8 cellular contexts compared by ENCODE assay signal in genomic region chr9:122904823-122905710, GRCh38. TPM values are rescaled to one million over a fixed set of nuclear protein-coding genes. Genes with fewer than 3 reads are reported as not detected.
DNase-seq lines count a peak whose midpoint lies in the region; ATAC-seq and TF ChIP-seq lines count a peak whose summit lies in the region.

A gene with protein sequence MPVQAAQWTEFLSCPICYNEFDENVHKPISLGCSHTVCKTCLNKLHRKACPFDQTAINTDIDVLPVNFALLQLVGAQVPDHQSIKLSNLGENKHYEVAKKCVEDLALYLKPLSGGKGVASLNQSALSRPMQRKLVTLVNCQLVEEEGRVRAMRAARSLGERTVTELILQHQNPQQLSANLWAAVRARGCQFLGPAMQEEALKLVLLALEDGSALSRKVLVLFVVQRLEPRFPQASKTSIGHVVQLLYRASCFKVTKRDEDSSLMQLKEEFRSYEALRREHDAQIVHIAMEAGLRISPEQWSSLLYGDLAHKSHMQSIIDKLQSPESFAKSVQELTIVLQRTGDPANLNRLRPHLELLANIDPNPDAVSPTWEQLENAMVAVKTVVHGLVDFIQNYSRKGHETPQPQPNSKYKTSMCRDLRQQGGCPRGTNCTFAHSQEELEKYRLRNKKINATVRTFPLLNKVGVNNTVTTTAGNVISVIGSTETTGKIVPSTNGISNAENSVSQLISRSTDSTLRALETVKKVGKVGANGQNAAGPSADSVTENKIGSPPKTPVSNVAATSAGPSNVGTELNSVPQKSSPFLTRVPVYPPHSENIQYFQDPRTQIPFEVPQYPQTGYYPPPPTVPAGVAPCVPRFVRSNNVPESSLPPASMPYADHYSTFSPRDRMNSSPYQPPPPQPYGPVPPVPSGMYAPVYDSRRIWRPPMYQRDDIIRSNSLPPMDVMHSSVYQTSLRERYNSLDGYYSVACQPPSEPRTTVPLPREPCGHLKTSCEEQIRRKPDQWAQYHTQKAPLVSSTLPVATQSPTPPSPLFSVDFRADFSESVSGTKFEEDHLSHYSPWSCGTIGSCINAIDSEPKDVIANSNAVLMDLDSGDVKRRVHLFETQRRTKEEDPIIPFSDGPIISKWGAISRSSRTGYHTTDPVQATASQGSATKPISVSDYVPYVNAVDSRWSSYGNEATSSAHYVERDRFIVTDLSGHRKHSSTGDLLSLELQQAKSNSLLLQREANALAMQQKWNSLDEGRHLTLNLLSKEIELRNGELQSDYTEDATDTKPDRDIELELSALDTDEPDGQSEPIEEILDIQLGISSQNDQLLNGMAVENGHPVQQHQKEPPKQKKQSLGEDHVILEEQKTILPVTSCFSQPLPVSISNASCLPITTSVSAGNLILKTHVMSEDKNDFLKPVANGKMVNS (minus strand): TSS chr9:122905359. CDS start chr9:122897509, 7,850 bp downstream.

- ATAC-seq in foreskin keratinocyte, result peak; percentile 98

- H3K27ac ChIP-seq in foreskin keratinocyte (peak within 1 kb of the TSS; percentile 75), neural progenitor cell (peak within 1 kb of the TSS; percentile 93)

- CTCF ChIA-PET in HEK293T (lab: Yijun Ruan, JAX), result interaction anchor here (0.6 kb wide), 1 partner anchor 30 kb away, joined by 3 read pairs; no protein-coding TSS in a partner anchor

- H4K20me1 ChIP-seq in neural progenitor cell (ENCODE audit: low read depth), result peaks cover 37% of the 10 kb centered on the region

- peak within 1 kb of the TSS; percentile 98 for H3K9ac ChIP-seq in neural progenitor cell

- H3K36me3 Mint-ChIP-seq in neural progenitor cell, result no peaks in the 10 kb centered on the region

- H3K4me3 Mint-ChIP-seq in neural progenitor cell, result peak within 1 kb of the TSS; percentile 96

- no peaks in the 10 kb centered on the region for H3K9me3 Mint-ChIP-seq in neural progenitor cell

- H3K27ac Mint-ChIP-seq in neural progenitor cell, result peak within 1 kb of the TSS; percentile 99

- peak within 1 kb of the TSS; percentile 99 for H3K4me3 ChIP-seq in neural progenitor cell

- peak within 1 kb of the TSS; percentile 77 for H2AFZ ChIP-seq in neural progenitor cell (replicated peaks)

- H3K27me3 ChIP-seq in foreskin keratinocyte, result no peaks in the 10 kb centered on the region
- no peaks in the 10 kb centered on the region for H3K27me3 ChIP-seq in neural progenitor cell

- in situ Hi-C loops in SK-MEL-5 (cut with HindIII; ENCODE audit: low pct_unique_long_range_greater_than_20kb, low sequenced_read_pairs), result no loop called here

- H3K36me3 ChIP-seq in neural progenitor cell, result peaks cover 4% of the 10 kb centered on the region

- DNase-seq in GM03348 (ENCODE audit: low spot score), result peak; percentile 96
- DNase-seq in HEK293T (ENCODE audit: extremely low spot score), result peak; percentile 96
- DNase-seq in MV-4-11 (lab: John Stamatoyannopoulos, UW), result peak; percentile 99
- peak; percentile 100 for DNase-seq in SK-MEL-5 (ENCODE audit: low read depth, low spot score)
- peak; percentile 95 for DNase-seq in activated naive CD4-positive, alpha-beta T cell treated with Interleukin-2 at 50 U/mL for 16 hours
- DNase-seq in foreskin keratinocyte, result peak; percentile 99
- DNase-seq in neural progenitor cell (ENCODE audit: low spot score), result peak; percentile 99
- peak; percentile 100 for DNase-seq in stromal cell of bone marrow (ENCODE audit: low read depth)

- H3K79me2 ChIP-seq in neural progenitor cell (ENCODE audit: low read depth), result peaks cover 64% of the 10 kb centered on the region

- POLR2A ChIA-PET in HEK293T (lab: Yijun Ruan, JAX), result interaction anchor here (0.6 to 3.6 kb wide), 14 partner anchors 8 to 142 kb away, joined by 3 to 27 read pairs (median 5); partner anchors contain the start of genes RABGAP1, ZBTB26 and ZBTB6

- H3F3A ChIP-seq in neural progenitor cell (ENCODE audit: low read depth), result peaks cover 52% of the 10 kb centered on the region

- no peaks in the 10 kb centered on the region for H3K9me3 ChIP-seq in neural progenitor cell (ENCODE audit: low read depth)

- H3K4me1 Mint-ChIP-seq in neural progenitor cell, result peaks cover 19% of the 10 kb centered on the region

- no peaks in the 10 kb centered on the region for H3K27me3 Mint-ChIP-seq in neural progenitor cell (ENCODE audit: insufficient read depth, low read depth)

- peak; percentile 11 for TF ChIP-seq CTCF in foreskin keratinocyte (conservative IDR thresholded peaks at IDR 0.05)
- TF ChIP-seq CTCF in neural progenitor cell (IDR thresholded peaks at IDR 0.05), result no peak

- peak within 1 kb of the TSS; percentile 85 for H3K4me2 ChIP-seq in neural progenitor cell

- peaks cover 9% of the 10 kb centered on the region for H3K4me1 ChIP-seq in foreskin keratinocyte
- peaks cover 13% of the 10 kb centered on the region for H3K4me1 ChIP-seq in neural progenitor cell

TF ChIP-seq in HEK293T, 16 proteins besides CTCF, POLR2A, EP300 and RAD21:
- TF ChIP-seq FOXK2 (IDR thresholded peaks at IDR 0.05) (no peak), BHLHE40 (IDR thresholded peaks at IDR 0.05; ENCODE audit: borderline replicate concordance) (no peak), ARNT (IDR thresholded peaks at IDR 0.05) (no peak), SUZ12 (IDR thresholded peaks at IDR 0.05) (no peak), FOXA1 (IDR thresholded peaks at IDR 0.05) (no peak), LEF1 (IDR thresholded peaks at IDR 0.05; ENCODE audit: borderline replicate concordance) (no peak), SP1 (IDR thresholded peaks at IDR 0.05) (peak; percentile 28; the same call in 1 of the 2 replicates), NFRKB (IDR thresholded peaks at IDR 0.05) (no peak), FOXM1 (IDR thresholded peaks at IDR 0.05; ENCODE audit: borderline replicate concordance) (peak; percentile 78), CTBP1 (IDR thresholded peaks at IDR 0.05; ENCODE audit: borderline replicate concordance) (peak; percentile 46; the same call in 1 of the 2 replicates), HDGF (IDR thresholded peaks at IDR 0.05; ENCODE audit: borderline replicate concordance) (no peak), ELF4 (IDR thresholded peaks at IDR 0.05) (no peak; the same call in 1 of the 2 replicates), L3MBTL2 (conservative IDR thresholded peaks at IDR 0.05) (peak; percentile 37; the same call in 1 of the 2 replicates), ZNF384 (IDR thresholded peaks at IDR 0.05) (no peak), TARDBP (IDR thresholded peaks at IDR 0.05) (no peak)
- TF ChIP-seq, protein P1, sequence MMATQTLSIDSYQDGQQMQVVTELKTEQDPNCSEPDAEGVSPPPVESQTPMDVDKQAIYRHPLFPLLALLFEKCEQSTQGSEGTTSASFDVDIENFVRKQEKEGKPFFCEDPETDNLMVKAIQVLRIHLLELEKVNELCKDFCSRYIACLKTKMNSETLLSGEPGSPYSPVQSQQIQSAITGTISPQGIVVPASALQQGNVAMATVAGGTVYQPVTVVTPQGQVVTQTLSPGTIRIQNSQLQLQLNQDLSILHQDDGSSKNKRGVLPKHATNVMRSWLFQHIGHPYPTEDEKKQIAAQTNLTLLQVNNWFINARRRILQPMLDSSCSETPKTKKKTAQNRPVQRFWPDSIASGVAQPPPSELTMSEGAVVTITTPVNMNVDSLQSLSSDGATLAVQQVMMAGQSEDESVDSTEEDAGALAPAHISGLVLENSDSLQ (IDR thresholded peaks at IDR 0.05), result peak; percentile 2; the same call in 1 of the 2 replicates

RNA-seq across cellular contexts. Expression of the gene that starts here (rescaled TPM):
- total RNA-seq in SK-MEL-5 (2014; rRNA removed; shearing (Covaris generic)), result 42.9 and 44.7 TPM in 2 replicates
- 14.8 and 22.2 TPM in 2 replicates for polyA plus RNA-seq in SK-MEL-5 (2015; cell fraction: cytosol; rRNA removed)
- polyA plus RNA-seq in SK-MEL-5 (2015; cell fraction: nucleus; rRNA removed), result 27.8 and 40.7 TPM in 2 replicates
- 39.4 and 44.8 TPM in 2 replicates for total RNA-seq in foreskin keratinocyte
- polyA plus RNA-seq in foreskin keratinocyte, result 9.3 and 9.6 TPM in 2 replicates
- total RNA-seq in neural progenitor cell (ENCODE audit: low replicate concordance), result 49.9 and 56.7 TPM in 2 replicates

Comparison
In these comparisons a context has a peak if more than half of its experiments do, and no peak if none do; other contexts are left out.
1. Peak in every context shown above with its lines: DNase-seq, ATAC-seq, H3K4me3 ChIP-seq and H3K27ac ChIP-seq.